ENCODE assay signal across 24 cellular contexts in genomic region chr11:128236506-128237498, GRCh38.
DNase-seq lines count a peak whose midpoint lies in the region; ATAC-seq and TF ChIP-seq lines count a peak whose summit lies in the region.
"Had no signal": no experiment of that assay in that cellular context is flagged by ENCODE, and none has a peak within 500 bp of the region (broad histone marks: within the 10 kb centered on the region; RNA-seq: fewer than 3 reads in every experiment).

No MANE protein-coding gene starts in this region.

- no peaks in the 10 kb centered on the region for H3K36me3 Mint-ChIP-seq in activated naive CD8-positive, alpha-beta T cell treated with anti-CD3 and anti-CD28 coated beads, Interleukin-2, amount 50 U/mL, for 24 hours (ENCODE audit: low read depth)
- peaks cover 2% of the 10 kb centered on the region for H3K36me3 Mint-ChIP-seq in activated naive CD8-positive, alpha-beta T cell treated with anti-CD3 and anti-CD28 coated beads for 36 hours
- H3K36me3 Mint-ChIP-seq in memory B cell (no peaks in the 10 kb centered on the region), CD14-positive monocyte (no peaks in the 10 kb centered on the region)
- H3K36me3 Mint-ChIP-seq: CD4-positive, CD25-positive, alpha-beta regulatory T cell had no signal

- H3K79me2 ChIP-seq in SK-N-SH (ENCODE audit: insufficient read depth), result no peaks in the 10 kb centered on the region
- no peaks in the 10 kb centered on the region for H3K79me2 ChIP-seq in smooth muscle cell (ENCODE audit: low read depth)

- CTCF ChIA-PET in SK-N-SH (lab: Yijun Ruan, JAX), result interaction anchor here (0.8 to 1.7 kb wide), 6 partner anchors 9 to 395 kb away, joined by 3 to 6 read pairs (median 4); no protein-coding TSS in a partner anchor

- peaks cover 62% of the 10 kb centered on the region for H3K4me1 Mint-ChIP-seq in activated naive CD8-positive, alpha-beta T cell treated with anti-CD3 and anti-CD28 coated beads, Interleukin-2, amount 50 U/mL, for 24 hours
- H3K4me1 Mint-ChIP-seq in activated naive CD8-positive, alpha-beta T cell treated with anti-CD3 and anti-CD28 coated beads for 36 hours, result peaks cover 44% of the 10 kb centered on the region
- H3K4me1 Mint-ChIP-seq in memory B cell (peaks cover 17% of the 10 kb centered on the region), CD14-positive monocyte (peaks cover 20% of the 10 kb centered on the region)

- POLR2A ChIA-PET in SK-N-SH (lab: Yijun Ruan, JAX), result interaction anchor here (0.5 kb wide), 1 partner anchor 505 kb away, joined by 3 read pairs; no protein-coding TSS in a partner anchor

- no peak overlapping the region for H3K9ac ChIP-seq in SK-N-SH
- H3K9ac ChIP-seq in smooth muscle cell (ENCODE audit: low read depth), result no peak overlapping the region

- H3K9me2 ChIP-seq in SK-N-SH, result no peaks in the 10 kb centered on the region

- TF ChIP-seq EP300 in SK-N-SH (IDR thresholded peaks at IDR 0.05; ENCODE audit: borderline replicate concordance in 1 of 2, low read depth in 1 of 2, low read length in 1 of 2), result no peak

- no peak overlapping the region for H3K4me3 Mint-ChIP-seq in activated naive CD8-positive, alpha-beta T cell treated with anti-CD3 and anti-CD28 coated beads, Interleukin-2, amount 50 U/mL, for 24 hours
- H3K4me3 Mint-ChIP-seq in activated naive CD8-positive, alpha-beta T cell treated with anti-CD3 and anti-CD28 coated beads for 36 hours, result no peak overlapping the region
- peak overlapping the region; percentile 29 for H3K4me3 Mint-ChIP-seq in memory B cell
- no peak overlapping the region for H3K4me3 Mint-ChIP-seq in CD14-positive monocyte
- H3K4me3 Mint-ChIP-seq: B cell; CD4-positive, CD25-positive, alpha-beta regulatory T cell had no signal

- H3K9me3 ChIP-seq in SK-N-SH (no peaks in the 10 kb centered on the region), smooth muscle cell (replicated peaks; ENCODE audit: low read depth) (no peaks in the 10 kb centered on the region)
- H3K9me3 ChIP-seq: A549 had no signal

- H2AFZ ChIP-seq in SK-N-SH (ENCODE audit: low read depth), result no peak overlapping the region
- peak overlapping the region; percentile 5 for H2AFZ ChIP-seq in smooth muscle cell (ENCODE audit: low read depth)

- H3K4me1 ChIP-seq in SK-N-SH (ENCODE audit: control insufficient read depth in 1 of 2, insufficient read depth in 2 of 2, low read depth in 1 of 2, low read length in 1 of 2), result peaks cover 9 to 18% of the 10 kb centered on the region in 2 experiments; a peak in 3 of 4 replicates
- H3K4me1 ChIP-seq in smooth muscle cell (ENCODE audit: low read depth), result peaks cover 6% of the 10 kb centered on the region
- H3K4me1 ChIP-seq: A549 had no signal

- no peak for ATAC-seq in activated naive CD8-positive, alpha-beta T cell treated with anti-CD3 and anti-CD28 coated beads, Interleukin-2, amount 50 U/mL, for 24 hours
- no peak for ATAC-seq in memory B cell (ENCODE audit: low read depth)
- no peak for ATAC-seq in HG02981 (IDR thresholded peaks at IDR 0.05; ENCODE audit: unreplicated experiment)
- ATAC-seq: A549, HepG2, K562 had no signal

- peak overlapping the region; percentile 49 for H3K27ac Mint-ChIP-seq in activated naive CD8-positive, alpha-beta T cell treated with anti-CD3 and anti-CD28 coated beads, Interleukin-2, amount 50 U/mL, for 24 hours
- H3K27ac Mint-ChIP-seq in activated naive CD8-positive, alpha-beta T cell treated with anti-CD3 and anti-CD28 coated beads for 36 hours, result no peak overlapping the region
- H3K27ac Mint-ChIP-seq in memory B cell (peak overlapping the region; percentile 38), CD14-positive monocyte (no peak overlapping the region)
- H3K27ac Mint-ChIP-seq: B cell had no signal

- intact Hi-C loops in CD14-positive monocyte (cut with micrococcal nuclease), result no loop called here

- H3K27me3 Mint-ChIP-seq in activated naive CD8-positive, alpha-beta T cell treated with anti-CD3 and anti-CD28 coated beads, Interleukin-2, amount 50 U/mL, for 24 hours, result no peaks in the 10 kb centered on the region
- no peaks in the 10 kb centered on the region for H3K27me3 Mint-ChIP-seq in activated naive CD8-positive, alpha-beta T cell treated with anti-CD3 and anti-CD28 coated beads for 36 hours
- no peaks in the 10 kb centered on the region for H3K27me3 Mint-ChIP-seq in memory B cell
- H3K27me3 Mint-ChIP-seq in CD14-positive monocyte (ENCODE audit: low read depth in 3 of 3), result peaks cover 0 to 2% (median 0%) of the 10 kb centered on the region in 3 donors
- H3K27me3 Mint-ChIP-seq: B cell; CD4-positive, CD25-positive, alpha-beta regulatory T cell had no signal

- H3K27ac ChIP-seq in SK-N-SH (ENCODE audit: low read depth in 2 of 2, low read length in 1 of 2) (peak overlapping the region in 1 of 2 experiments; percentile 99; a peak in 2 of 4 replicates), smooth muscle cell (ENCODE audit: low read depth) (peak overlapping the region; percentile 44)
- H3K27ac ChIP-seq: A549, HL-60 had no signal

- H3K4me3 ChIP-seq in SK-N-SH (ENCODE audit: low read depth in 2 of 2, low read length in 1 of 2), result no peak overlapping the region
- H3K4me3 ChIP-seq in smooth muscle cell, result no peak overlapping the region
- H3K4me3 ChIP-seq: A549, K562 had no signal

- no peak for TF ChIP-seq RAD21 in SK-N-SH (IDR thresholded peaks at IDR 0.05; ENCODE audit: low read length)

- no peaks in the 10 kb centered on the region for H4K20me1 ChIP-seq in SK-N-SH (ENCODE audit: insufficient read depth)
- no peaks in the 10 kb centered on the region for H4K20me1 ChIP-seq in smooth muscle cell (ENCODE audit: low read depth)

- H3K4me2 ChIP-seq in SK-N-SH, result no peak overlapping the region
- H3K4me2 ChIP-seq in smooth muscle cell, result no peak overlapping the region
- H3K4me2 ChIP-seq: A549 had no signal

- TF ChIP-seq CTCF in SK-N-SH (IDR thresholded peaks at IDR 0.05), result no peak
- TF ChIP-seq CTCF in smooth muscle cell (IDR thresholded peaks at IDR 0.05; ENCODE audit: borderline replicate concordance, insufficient read depth, poor library complexity, severe bottlenecking), result no peak
- no peak for TF ChIP-seq CTCF in CD14-positive monocyte (IDR thresholded peaks at IDR 0.05)
- no peak for TF ChIP-seq CTCF in GM10266 (IDR thresholded peaks at IDR 0.05; ENCODE audit: control insufficient read depth, insufficient read depth, low read depth, missing control alignments)

- DNase-seq in activated naive CD8-positive, alpha-beta T cell treated with anti-CD3 and anti-CD28 coated beads, Interleukin-2, amount 50 U/mL, for 24 hours, result no peak
- DNase-seq in activated naive CD8-positive, alpha-beta T cell treated with anti-CD3 and anti-CD28 coated beads for 36 hours, result no peak
- peak; percentile 40 for DNase-seq in SK-N-SH
- no peak for DNase-seq in memory B cell (ENCODE audit: low spot score in 2 of 2)
- no peak for DNase-seq in smooth muscle cell (lab: John Stamatoyannopoulos, UW; ENCODE audit: unreplicated experiment)
- DNase-seq in CD14-positive monocyte (ENCODE audit: low spot score), result no peak
- DNase-seq in GM10266 (ENCODE audit: extremely low spot score), result no peak
- DNase-seq: CD4-positive, CD25-positive, alpha-beta regulatory T cell; EL; GF-D8; H7; MM.1S; NCI-H1048; NCI-H1417 treated with DMSO at 0.1 percent for 48 hours; NCI-H187; NCI-H446; NCI-H526; OCI-M1 had no signal

- no peaks in the 10 kb centered on the region for H3K36me3 ChIP-seq in SK-N-SH (replicated peaks in 1 of 2; ENCODE audit: control insufficient read depth in 1 of 2, insufficient read depth in 2 of 2, low read length in 1 of 2)
- no peaks in the 10 kb centered on the region for H3K36me3 ChIP-seq in smooth muscle cell (ENCODE audit: low read depth)

- H3F3A ChIP-seq in SK-N-SH (replicated peaks; ENCODE audit: insufficient read depth) (no peaks in the 10 kb centered on the region), smooth muscle cell (ENCODE audit: low read depth) (no peaks in the 10 kb centered on the region)

- H3K27me3 ChIP-seq in SK-N-SH (ENCODE audit: insufficient read depth) (no peaks in the 10 kb centered on the region), smooth muscle cell (ENCODE audit: low read depth) (no peaks in the 10 kb centered on the region)

- WGBS in SK-N-SH (ENCODE audit: low lambda C conversion rate), result 97% methylated on average over 24 of the region's 49 CpGs
- 96% methylated on average over 35 of the region's 49 CpGs for WGBS in smooth muscle cell (ENCODE audit: low lambda C conversion rate)

- H3K9me3 Mint-ChIP-seq in activated naive CD8-positive, alpha-beta T cell treated with anti-CD3 and anti-CD28 coated beads, Interleukin-2, amount 50 U/mL, for 24 hours, result peaks cover 4% of the 10 kb centered on the region
- peaks cover 3% of the 10 kb centered on the region for H3K9me3 Mint-ChIP-seq in activated naive CD8-positive, alpha-beta T cell treated with anti-CD3 and anti-CD28 coated beads for 36 hours
- H3K9me3 Mint-ChIP-seq in memory B cell (no peaks in the 10 kb centered on the region), CD14-positive monocyte (peaks cover 0 to 2% (median 0%) of the 10 kb centered on the region in 7 donors)
- H3K9me3 Mint-ChIP-seq: CD4-positive, CD25-positive, alpha-beta regulatory T cell had no signal

TF ChIP-seq in SK-N-SH, 30 proteins besides CTCF, POLR2A, EP300 and RAD21:
- TF ChIP-seq RCOR1 (IDR thresholded peaks at IDR 0.05; ENCODE audit: low read length), result no peak

Comparison
In these comparisons a context has a peak if more than half of its experiments do, and no peak if none do; other contexts are left out.
1. H3K27ac Mint-ChIP-seq: peak in activated naive CD8-positive, alpha-beta T cell treated with anti-CD3 and anti-CD28 coated beads, Interleukin-2, amount 50 U/mL, for 24 hours (single experiment) and memory B cell (single experiment); none in activated naive CD8-positive, alpha-beta T cell treated with anti-CD3 and anti-CD28 coated beads for 36 hours (single experiment) and CD14-positive monocyte (0 of 7).